In genomic region chr12:89707992-89708792, GRCh38 we compare ENCODE assay signal across 1 cellular context.
TF ChIP-seq lines count a peak whose summit lies in the region.

No MANE protein-coding gene starts in this region.

TF ChIP-seq in K562, 482 proteins besides CTCF, POLR2A, EP300 and RAD21 (continued from another document):
- 0 out of 4 replicates have a peak, but pooled peaks of 1 of the 2 experiments have one; percentile 36 for TF ChIP-seq MNT (conservative IDR thresholded peaks at IDR 0.05)
- peak; percentile 61; the same call in 1 of the 2 replicates for TF ChIP-seq PKNOX1 (IDR thresholded peaks at IDR 0.05)
- no peak for TF ChIP-seq HDGF (IDR thresholded peaks at IDR 0.05)
- TF ChIP-seq USF2 (CRISPR knock-in tag; IDR thresholded peaks at IDR 0.05), result no peak
- no peak for TF ChIP-seq ZNF165 (CRISPR knock-in tag; IDR thresholded peaks at IDR 0.05; ENCODE audit: borderline replicate concordance)
- no peak for TF ChIP-seq YY1 (IDR thresholded peaks at IDR 0.05; ENCODE audit: borderline replicate concordance in 1 of 3, control insufficient read depth in 1 of 3, extremely low read depth in 1 of 3, insufficient read depth in 3 of 3, insufficient read length in 1 of 3, insufficient replicate concordance in 2 of 3, low read depth in 1 of 3, low read length in 2 of 3)
- TF ChIP-seq MED1 (CRISPR knock-in tag; IDR thresholded peaks at IDR 0.05; ENCODE audit: borderline replicate concordance), result 0 out of 2 replicates have a peak, but pooled peaks have one; percentile 27
- 0 out of 2 replicates have a peak, but pooled peaks have one; percentile 44 for TF ChIP-seq NR3C1 (CRISPR knock-in tag; IDR thresholded peaks at IDR 0.05)
- 0 out of 2 replicates have a peak, but pooled peaks have one; percentile 52 for TF ChIP-seq ETS1 (conservative IDR thresholded peaks at IDR 0.05; ENCODE audit: control insufficient read depth, low read depth, low read length)
- no peak; the same call in 1 of the 2 replicates for TF ChIP-seq ZBTB7A (IDR thresholded peaks at IDR 0.05; ENCODE audit: borderline replicate concordance, control insufficient read depth, low read depth, low read length)
- TF ChIP-seq SMARCB1 (IDR thresholded peaks at IDR 0.05; ENCODE audit: insufficient read length, low read depth), result no peak
- no peak for TF ChIP-seq CTBP1 (IDR thresholded peaks at IDR 0.05; ENCODE audit: borderline replicate concordance)
- TF ChIP-seq, protein P1, sequence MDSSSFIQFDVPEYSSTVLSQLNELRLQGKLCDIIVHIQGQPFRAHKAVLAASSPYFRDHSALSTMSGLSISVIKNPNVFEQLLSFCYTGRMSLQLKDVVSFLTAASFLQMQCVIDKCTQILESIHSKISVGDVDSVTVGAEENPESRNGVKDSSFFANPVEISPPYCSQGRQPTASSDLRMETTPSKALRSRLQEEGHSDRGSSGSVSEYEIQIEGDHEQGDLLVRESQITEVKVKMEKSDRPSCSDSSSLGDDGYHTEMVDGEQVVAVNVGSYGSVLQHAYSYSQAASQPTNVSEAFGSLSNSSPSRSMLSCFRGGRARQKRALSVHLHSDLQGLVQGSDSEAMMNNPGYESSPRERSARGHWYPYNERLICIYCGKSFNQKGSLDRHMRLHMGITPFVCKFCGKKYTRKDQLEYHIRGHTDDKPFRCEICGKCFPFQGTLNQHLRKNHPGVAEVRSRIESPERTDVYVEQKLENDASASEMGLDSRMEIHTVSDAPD (CRISPR knock-in tag; IDR thresholded peaks at IDR 0.05), result no peak
- no peak for TF ChIP-seq OTX1 (CRISPR knock-in tag; IDR thresholded peaks at IDR 0.05)
- TF ChIP-seq ZBTB5 (IDR thresholded peaks at IDR 0.05), result no peak
- peak; percentile 40 for TF ChIP-seq ZFX (CRISPR knock-in tag; IDR thresholded peaks at IDR 0.05)
- TF ChIP-seq TCF3 (CRISPR knock-in tag; IDR thresholded peaks at IDR 0.05), result no peak
- TF ChIP-seq, protein P2, sequence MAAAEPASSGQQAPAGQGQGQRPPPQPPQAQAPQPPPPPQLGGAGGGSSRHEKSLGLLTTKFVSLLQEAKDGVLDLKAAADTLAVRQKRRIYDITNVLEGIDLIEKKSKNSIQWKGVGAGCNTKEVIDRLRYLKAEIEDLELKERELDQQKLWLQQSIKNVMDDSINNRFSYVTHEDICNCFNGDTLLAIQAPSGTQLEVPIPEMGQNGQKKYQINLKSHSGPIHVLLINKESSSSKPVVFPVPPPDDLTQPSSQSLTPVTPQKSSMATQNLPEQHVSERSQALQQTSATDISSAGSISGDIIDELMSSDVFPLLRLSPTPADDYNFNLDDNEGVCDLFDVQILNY (CRISPR knock-in tag; IDR thresholded peaks at IDR 0.05), result no peak
- TF ChIP-seq MYBL2 (IDR thresholded peaks at IDR 0.05; ENCODE audit: low read depth), result no peak
- TF ChIP-seq MYBL2 (CRISPR knock-in tag; IDR thresholded peaks at IDR 0.05; ENCODE audit: borderline replicate concordance), result no peak
- peak; percentile 25 for TF ChIP-seq RBM22 (IDR thresholded peaks at IDR 0.05; ENCODE audit: low read depth, low read length, poor library complexity, severe bottlenecking)
- peak; percentile 70 for TF ChIP-seq SAP30 (IDR thresholded peaks at IDR 0.05; ENCODE audit: borderline replicate concordance, insufficient read depth, low read depth, low read length, poor library complexity, severe bottlenecking)
- TF ChIP-seq DACH1 (IDR thresholded peaks at IDR 0.05; ENCODE audit: partially characterized antibody), result no peak
- TF ChIP-seq DIDO1 (tag; IDR thresholded peaks at IDR 0.05; ENCODE audit: low read depth), result no peak
- TF ChIP-seq BRD9 (IDR thresholded peaks at IDR 0.05; ENCODE audit: low read depth, partially characterized antibody), result no peak
- TF ChIP-seq SUPT5H (IDR thresholded peaks at IDR 0.05), result peak; percentile 65; the same call in 1 of the 2 replicates
- TF ChIP-seq DMBX1 (CRISPR knock-in tag; IDR thresholded peaks at IDR 0.05; ENCODE audit: borderline replicate concordance), result no peak
- no peak for TF ChIP-seq ATF3 (IDR thresholded peaks at IDR 0.05)
- TF ChIP-seq ATF3 (CRISPR knock-in tag; conservative IDR thresholded peaks at IDR 0.05), result no peak
- no peak for TF ChIP-seq KLF6 (CRISPR knock-in tag; IDR thresholded peaks at IDR 0.05; ENCODE audit: borderline replicate concordance)
